Comparison of ENCODE assay signal across 1 cellular context in genomic region chr15:75843618-75844610, GRCh38.
TF ChIP-seq lines count a peak whose summit lies in the region.

No MANE protein-coding gene starts in this region.

TF ChIP-seq in A549, 52 proteins besides CTCF, POLR2A, EP300 and RAD21 (continued from another document):
- TF ChIP-seq, protein P1, sequence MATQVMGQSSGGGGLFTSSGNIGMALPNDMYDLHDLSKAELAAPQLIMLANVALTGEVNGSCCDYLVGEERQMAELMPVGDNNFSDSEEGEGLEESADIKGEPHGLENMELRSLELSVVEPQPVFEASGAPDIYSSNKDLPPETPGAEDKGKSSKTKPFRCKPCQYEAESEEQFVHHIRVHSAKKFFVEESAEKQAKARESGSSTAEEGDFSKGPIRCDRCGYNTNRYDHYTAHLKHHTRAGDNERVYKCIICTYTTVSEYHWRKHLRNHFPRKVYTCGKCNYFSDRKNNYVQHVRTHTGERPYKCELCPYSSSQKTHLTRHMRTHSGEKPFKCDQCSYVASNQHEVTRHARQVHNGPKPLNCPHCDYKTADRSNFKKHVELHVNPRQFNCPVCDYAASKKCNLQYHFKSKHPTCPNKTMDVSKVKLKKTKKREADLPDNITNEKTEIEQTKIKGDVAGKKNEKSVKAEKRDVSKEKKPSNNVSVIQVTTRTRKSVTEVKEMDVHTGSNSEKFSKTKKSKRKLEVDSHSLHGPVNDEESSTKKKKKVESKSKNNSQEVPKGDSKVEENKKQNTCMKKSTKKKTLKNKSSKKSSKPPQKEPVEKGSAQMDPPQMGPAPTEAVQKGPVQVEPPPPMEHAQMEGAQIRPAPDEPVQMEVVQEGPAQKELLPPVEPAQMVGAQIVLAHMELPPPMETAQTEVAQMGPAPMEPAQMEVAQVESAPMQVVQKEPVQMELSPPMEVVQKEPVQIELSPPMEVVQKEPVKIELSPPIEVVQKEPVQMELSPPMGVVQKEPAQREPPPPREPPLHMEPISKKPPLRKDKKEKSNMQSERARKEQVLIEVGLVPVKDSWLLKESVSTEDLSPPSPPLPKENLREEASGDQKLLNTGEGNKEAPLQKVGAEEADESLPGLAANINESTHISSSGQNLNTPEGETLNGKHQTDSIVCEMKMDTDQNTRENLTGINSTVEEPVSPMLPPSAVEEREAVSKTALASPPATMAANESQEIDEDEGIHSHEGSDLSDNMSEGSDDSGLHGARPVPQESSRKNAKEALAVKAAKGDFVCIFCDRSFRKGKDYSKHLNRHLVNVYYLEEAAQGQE (IDR thresholded peaks at IDR 0.05) = no peak
- TF ChIP-seq, protein P2, sequence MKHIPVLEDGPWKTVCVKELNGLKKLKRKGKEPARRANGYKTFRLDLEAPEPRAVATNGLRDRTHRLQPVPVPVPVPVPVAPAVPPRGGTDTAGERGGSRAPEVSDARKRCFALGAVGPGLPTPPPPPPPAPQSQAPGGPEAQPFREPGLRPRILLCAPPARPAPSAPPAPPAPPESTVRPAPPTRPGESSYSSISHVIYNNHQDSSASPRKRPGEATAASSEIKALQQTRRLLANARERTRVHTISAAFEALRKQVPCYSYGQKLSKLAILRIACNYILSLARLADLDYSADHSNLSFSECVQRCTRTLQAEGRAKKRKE (CRISPR knock-in tag; IDR thresholded peaks at IDR 0.05; ENCODE audit: low read depth) = no peak
- no peak for TF ChIP-seq HEYL (CRISPR knock-in tag; IDR thresholded peaks at IDR 0.05)
- TF ChIP-seq CHD4 (IDR thresholded peaks at IDR 0.05; ENCODE audit: borderline replicate concordance) = no peak
- TF ChIP-seq PHF8 (IDR thresholded peaks at IDR 0.05; ENCODE audit: borderline replicate concordance, low read depth) = peak; percentile 48
- TF ChIP-seq ZNF302 (CRISPR knock-in tag; IDR thresholded peaks at IDR 0.05) = no peak
